In genomic region chr6:151690303-151690702, GRCh38 we compare ENCODE assay signal across 9 cellular contexts.
DNase-seq lines count a peak whose midpoint lies in the region; ATAC-seq and TF ChIP-seq lines count a peak whose summit lies in the region.
"Had no signal": no experiment of that assay in that cellular context is flagged by ENCODE, and none has a peak within 500 bp of the region (broad histone marks: within the 10 kb centered on the region; RNA-seq: fewer than 3 reads in every experiment).

No MANE protein-coding gene starts in this region.

- intact Hi-C loops in head of caudate nucleus (cut with DNase I), result no loop called here

- peak overlapping the region; percentile 90 for H2AFZ ChIP-seq in osteoblast (ENCODE audit: low read length)

- no peaks in the 10 kb centered on the region for H4K20me1 ChIP-seq in osteoblast (ENCODE audit: insufficient read depth, low read length)

- no peak for DNase-seq in GM06990 (ENCODE audit: extremely low read depth, insufficient read length)
- DNase-seq in HT1080 (ENCODE audit: low read depth), result peak; percentile 33
- no peak for DNase-seq in effector memory CD8-positive, alpha-beta T cell
- DNase-seq in osteoblast (ENCODE audit: insufficient read length, low spot score, missing footprints), result peak; percentile 86
- no peak for DNase-seq in NCI-H2081 treated with DMSO at 0.1 percent for 48 hours (lab: John Stamatoyannopoulos, UW)
- no peak for DNase-seq in NCI-H2171 treated with DMSO at 0.1 percent for 48 hours (lab: John Stamatoyannopoulos, UW)
- no peak for DNase-seq in head of caudate nucleus

- peak overlapping the region; percentile 75 to 80 for H3K4me3 Mint-ChIP-seq in effector memory CD8-positive, alpha-beta T cell
- H3K4me3 Mint-ChIP-seq: neural crest cell had no signal

- H3K4me3 ChIP-seq in GM06990 (replicated peaks; ENCODE audit: low read depth, low read length) (peak overlapping the region; percentile 19), osteoblast (ENCODE audit: insufficient read depth, low read length) (peak overlapping the region; percentile 62)

- H3K4me1 Mint-ChIP-seq in effector memory CD8-positive, alpha-beta T cell (ENCODE audit: low read depth in 2 of 2), result peaks cover 9 to 23% of the 10 kb centered on the region in 2 donors

- peak overlapping the region; percentile 84 to 91 for H3K27ac Mint-ChIP-seq in effector memory CD8-positive, alpha-beta T cell

- peaks cover 17% of the 10 kb centered on the region for H3K4me1 ChIP-seq in osteoblast (ENCODE audit: insufficient read depth, low read length)

- H3K79me2 ChIP-seq in osteoblast (ENCODE audit: insufficient read depth, low read length), result peaks cover 3% of the 10 kb centered on the region

- no peaks in the 10 kb centered on the region for H3K9me3 Mint-ChIP-seq in effector memory CD8-positive, alpha-beta T cell
- H3K9me3 Mint-ChIP-seq: neural crest cell had no signal

- peak; percentile 23 for TF ChIP-seq CTCF in GM06990 (IDR thresholded peaks at IDR 0.05; ENCODE audit: insufficient read depth, low read length, poor library complexity, severe bottlenecking)
- TF ChIP-seq CTCF in osteoblast (IDR thresholded peaks at IDR 0.05; ENCODE audit: extremely low read depth, low read depth, low read length), result peak; percentile 36

- H3K36me3 Mint-ChIP-seq in effector memory CD8-positive, alpha-beta T cell (ENCODE audit: insufficient read depth), result no peaks in the 10 kb centered on the region

- H3K27me3 ChIP-seq in GM06990 (replicated peaks; ENCODE audit: control insufficient read depth, insufficient read depth, low read length) (no peaks in the 10 kb centered on the region), osteoblast (ENCODE audit: insufficient read depth, low read length) (no peaks in the 10 kb centered on the region)

- H3K4me2 ChIP-seq in osteoblast (ENCODE audit: insufficient read depth, low read length), result peak overlapping the region; percentile 82

- no peaks in the 10 kb centered on the region for H3K27me3 Mint-ChIP-seq in effector memory CD8-positive, alpha-beta T cell

- H3K27ac ChIP-seq in osteoblast (ENCODE audit: low read depth, low read length), result peak overlapping the region; percentile 88

- peak; percentile 31 for ATAC-seq in effector memory CD8-positive, alpha-beta T cell (replicated peaks)
- no peak for ATAC-seq in GM21576 (IDR thresholded peaks at IDR 0.05; ENCODE audit: unreplicated experiment)

- no peaks in the 10 kb centered on the region for H3K36me3 ChIP-seq in GM06990 (ENCODE audit: control insufficient read depth, insufficient read depth, low read length)
- H3K36me3 ChIP-seq in osteoblast (ENCODE audit: insufficient read depth, low read length), result no peaks in the 10 kb centered on the region

- no peaks in the 10 kb centered on the region for H3K9me3 ChIP-seq in osteoblast (ENCODE audit: low read depth, low read length)

Comparison
In these comparisons a context has a peak if more than half of its experiments do, and no peak if none do; other contexts are left out.
1. DNase-seq: peak in HT1080 (single experiment) and osteoblast (single experiment); none in GM06990 (single experiment), effector memory CD8-positive, alpha-beta T cell (0 of 3), NCI-H2081 treated with DMSO at 0.1 percent for 48 hours (single experiment), NCI-H2171 treated with DMSO at 0.1 percent for 48 hours (single experiment) and head of caudate nucleus (0 of 42).